Comparison of ENCODE assay signal across 1 cellular context in the genomic region with DNA sequence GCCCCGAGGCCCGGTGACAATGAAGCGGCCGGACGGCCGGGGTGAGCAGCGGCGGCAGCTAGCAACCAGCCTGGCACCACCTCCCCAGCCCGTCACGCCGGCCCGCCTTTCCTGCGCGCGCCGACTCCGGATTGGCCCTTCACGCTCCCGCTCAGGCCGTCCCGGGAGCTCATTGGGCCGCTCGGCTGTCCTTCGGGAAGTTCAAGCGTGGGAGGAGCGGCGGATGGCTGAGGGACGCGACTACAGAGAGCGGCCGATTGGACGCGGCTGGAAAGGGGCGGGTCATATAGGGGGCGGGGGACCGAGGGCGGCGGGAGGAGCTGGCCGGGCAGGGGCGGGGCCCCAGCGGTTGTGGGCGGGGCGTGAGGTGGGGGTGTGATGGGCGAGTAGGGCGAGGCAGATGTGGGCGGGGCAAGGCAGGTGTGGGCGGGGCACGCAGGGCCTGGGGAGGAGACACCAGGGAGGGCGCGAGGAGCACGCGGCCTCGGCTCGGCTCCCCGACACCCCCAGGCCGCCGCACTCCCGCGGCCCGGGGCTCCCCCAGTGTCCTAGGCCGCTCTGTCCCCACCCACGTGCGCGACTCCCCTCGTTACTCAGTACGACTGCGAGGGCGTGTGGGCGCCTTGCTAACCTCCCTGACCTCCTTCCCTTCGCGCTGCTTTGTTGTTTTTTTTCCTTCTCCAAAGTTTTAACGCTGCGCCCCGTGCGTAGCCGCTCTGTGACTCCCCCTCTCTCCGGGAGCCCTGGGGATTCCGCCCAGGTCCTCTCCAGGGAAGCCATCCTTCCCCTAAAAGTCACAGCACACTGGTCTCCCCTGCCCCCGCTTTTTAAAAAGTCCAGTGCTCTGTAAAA.
TF ChIP-seq lines count a peak whose summit lies in the region.

CEP131 (minus strand) TSS at position 60 of the 852 bp plus-strand sequence. CDS start 2,909 bp downstream, outside the sequence.

TF ChIP-seq in K562, 482 proteins besides CTCF, POLR2A, EP300 and RAD21 (continued from another document and continues in another):
- TF ChIP-seq, protein P1, sequence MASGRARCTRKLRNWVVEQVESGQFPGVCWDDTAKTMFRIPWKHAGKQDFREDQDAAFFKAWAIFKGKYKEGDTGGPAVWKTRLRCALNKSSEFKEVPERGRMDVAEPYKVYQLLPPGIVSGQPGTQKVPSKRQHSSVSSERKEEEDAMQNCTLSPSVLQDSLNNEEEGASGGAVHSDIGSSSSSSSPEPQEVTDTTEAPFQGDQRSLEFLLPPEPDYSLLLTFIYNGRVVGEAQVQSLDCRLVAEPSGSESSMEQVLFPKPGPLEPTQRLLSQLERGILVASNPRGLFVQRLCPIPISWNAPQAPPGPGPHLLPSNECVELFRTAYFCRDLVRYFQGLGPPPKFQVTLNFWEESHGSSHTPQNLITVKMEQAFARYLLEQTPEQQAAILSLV (tag; IDR thresholded peaks at IDR 0.05): no peak
- TF ChIP-seq FOXO4 (CRISPR knock-in tag; IDR thresholded peaks at IDR 0.05) (no peak), GATA2 (CRISPR knock-in tag; IDR thresholded peaks at IDR 0.05) (no peak), NCOA2 (IDR thresholded peaks at IDR 0.05; ENCODE audit: partially characterized antibody in 2 of 2) (no peak), TAL1 (IDR thresholded peaks at IDR 0.05) (no peak), SREBF1 (IDR thresholded peaks at IDR 0.05; ENCODE audit: borderline replicate concordance, low read depth, low read length) (no peak), HOXB6 (CRISPR knock-in tag; IDR thresholded peaks at IDR 0.05; ENCODE audit: borderline replicate concordance) (no peak), PHB2 (IDR thresholded peaks at IDR 0.05; ENCODE audit: low read depth) (no peak), RBM17 (IDR thresholded peaks at IDR 0.05; ENCODE audit: borderline replicate concordance, low read depth, low read length) (no peak), NR2C1 (IDR thresholded peaks at IDR 0.05) (no peak), NR2C1 (tag; IDR thresholded peaks at IDR 0.05) (0 out of 2 replicates have a peak, but pooled peaks have one; percentile 15), ZNF584 (CRISPR knock-in tag; IDR thresholded peaks at IDR 0.05; ENCODE audit: low read depth) (no peak), E2F5 (CRISPR knock-in tag; IDR thresholded peaks at IDR 0.05) (peak; percentile 36; the same call in 1 of the 2 replicates), SETDB1 (IDR thresholded peaks at IDR 0.05; ENCODE audit: low read length) (no peak), ZNF282 (CRISPR knock-in tag; IDR thresholded peaks at IDR 0.05) (no peak), RBFOX2 (IDR thresholded peaks at IDR 0.05; ENCODE audit: low read depth, low read length) (peak; percentile 85), ERF (CRISPR knock-in tag; IDR thresholded peaks at IDR 0.05) (peak; percentile 83; the same call in 1 of the 2 replicates), ZNF764 (CRISPR knock-in tag; IDR thresholded peaks at IDR 0.05; ENCODE audit: low read depth) (no peak), POLR3A (IDR thresholded peaks at IDR 0.05; ENCODE audit: borderline replicate concordance, extremely low read depth, insufficient read depth, insufficient read length) (no peak), MTA2 (IDR thresholded peaks at IDR 0.05; ENCODE audit: low read depth) (no peak), ZSCAN29 (IDR thresholded peaks at IDR 0.05) (no peak), ZNF408 (CRISPR knock-in tag; IDR thresholded peaks at IDR 0.05; ENCODE audit: low read depth) (no peak), NR0B1 (IDR thresholded peaks at IDR 0.05; ENCODE audit: partially characterized antibody) (no peak), MTA1 (IDR thresholded peaks at IDR 0.05; ENCODE audit: borderline replicate concordance) (no peak; the same call in 1 of the 2 replicates), NFYB (IDR thresholded peaks at IDR 0.05; ENCODE audit: extremely low read depth, insufficient read length) (peak; percentile 93), MITF (IDR thresholded peaks at IDR 0.05) (no peak), CREB3L1 (IDR thresholded peaks at IDR 0.05; ENCODE audit: borderline replicate concordance, low read depth) (peak; percentile 34; the same call in 1 of the 2 replicates), ELK3 (CRISPR knock-in tag; IDR thresholded peaks at IDR 0.05) (no peak), FUS (optimal IDR thresholded peaks at IDR 0.05; ENCODE audit: low read depth, low read length) (no peak), ZNF239 (CRISPR knock-in tag; IDR thresholded peaks at IDR 0.05) (no peak), DLX4 (CRISPR knock-in tag; IDR thresholded peaks at IDR 0.05) (no peak), NUFIP1 (IDR thresholded peaks at IDR 0.05; ENCODE audit: partially characterized antibody) (no peak), FOXK2 (conservative IDR thresholded peaks at IDR 0.05 in 1 of 2, IDR thresholded peaks at IDR 0.05 in 1 of 2; ENCODE audit: low read depth in 2 of 2) (peak in 1 of 2 experiments; percentile 42; a peak in 2 of 4 replicates), ZBTB7A (IDR thresholded peaks at IDR 0.05; ENCODE audit: borderline replicate concordance, control insufficient read depth, low read depth, low read length) (no peak; the same call in 1 of the 2 replicates), POLR2G (IDR thresholded peaks at IDR 0.05; ENCODE audit: low read depth, low read length) (peak; percentile 88), SFPQ (IDR thresholded peaks at IDR 0.05; ENCODE audit: low read depth, low read length) (no peak), C11orf30 (IDR thresholded peaks at IDR 0.05; ENCODE audit: low read depth) (no peak), ZNF217 (CRISPR knock-in tag; IDR thresholded peaks at IDR 0.05) (no peak), IFI16 (CRISPR knock-in tag; IDR thresholded peaks at IDR 0.05) (no peak), E2F4 (CRISPR knock-in tag; IDR thresholded peaks at IDR 0.05; ENCODE audit: low read depth) (peak; percentile 80; the same call in 1 of the 2 replicates), ZNF174 (CRISPR knock-in tag; IDR thresholded peaks at IDR 0.05) (no peak), CEBPG (CRISPR knock-in tag; IDR thresholded peaks at IDR 0.05) (no peak), CEBPG (tag; conservative IDR thresholded peaks at IDR 0.05 in 1 of 2, IDR thresholded peaks at IDR 0.05 in 1 of 2) (no peak), HDGF (IDR thresholded peaks at IDR 0.05) (no peak), ZNF436 (CRISPR knock-in tag; IDR thresholded peaks at IDR 0.05) (no peak)
- TF ChIP-seq, protein P2, sequence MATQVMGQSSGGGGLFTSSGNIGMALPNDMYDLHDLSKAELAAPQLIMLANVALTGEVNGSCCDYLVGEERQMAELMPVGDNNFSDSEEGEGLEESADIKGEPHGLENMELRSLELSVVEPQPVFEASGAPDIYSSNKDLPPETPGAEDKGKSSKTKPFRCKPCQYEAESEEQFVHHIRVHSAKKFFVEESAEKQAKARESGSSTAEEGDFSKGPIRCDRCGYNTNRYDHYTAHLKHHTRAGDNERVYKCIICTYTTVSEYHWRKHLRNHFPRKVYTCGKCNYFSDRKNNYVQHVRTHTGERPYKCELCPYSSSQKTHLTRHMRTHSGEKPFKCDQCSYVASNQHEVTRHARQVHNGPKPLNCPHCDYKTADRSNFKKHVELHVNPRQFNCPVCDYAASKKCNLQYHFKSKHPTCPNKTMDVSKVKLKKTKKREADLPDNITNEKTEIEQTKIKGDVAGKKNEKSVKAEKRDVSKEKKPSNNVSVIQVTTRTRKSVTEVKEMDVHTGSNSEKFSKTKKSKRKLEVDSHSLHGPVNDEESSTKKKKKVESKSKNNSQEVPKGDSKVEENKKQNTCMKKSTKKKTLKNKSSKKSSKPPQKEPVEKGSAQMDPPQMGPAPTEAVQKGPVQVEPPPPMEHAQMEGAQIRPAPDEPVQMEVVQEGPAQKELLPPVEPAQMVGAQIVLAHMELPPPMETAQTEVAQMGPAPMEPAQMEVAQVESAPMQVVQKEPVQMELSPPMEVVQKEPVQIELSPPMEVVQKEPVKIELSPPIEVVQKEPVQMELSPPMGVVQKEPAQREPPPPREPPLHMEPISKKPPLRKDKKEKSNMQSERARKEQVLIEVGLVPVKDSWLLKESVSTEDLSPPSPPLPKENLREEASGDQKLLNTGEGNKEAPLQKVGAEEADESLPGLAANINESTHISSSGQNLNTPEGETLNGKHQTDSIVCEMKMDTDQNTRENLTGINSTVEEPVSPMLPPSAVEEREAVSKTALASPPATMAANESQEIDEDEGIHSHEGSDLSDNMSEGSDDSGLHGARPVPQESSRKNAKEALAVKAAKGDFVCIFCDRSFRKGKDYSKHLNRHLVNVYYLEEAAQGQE (CRISPR knock-in tag; IDR thresholded peaks at IDR 0.05; ENCODE audit: low read depth): no peak
